ENCODE assay signal across 21 cellular contexts in genomic region chr2:187644991-187645390, GRCh38.
DNase-seq lines count a peak whose midpoint lies in the region; ATAC-seq and TF ChIP-seq lines count a peak whose summit lies in the region.
"Had no signal": no experiment of that assay in that cellular context is flagged by ENCODE, and none has a peak within 500 bp of the region (broad histone marks: within the 10 kb centered on the region; RNA-seq: fewer than 3 reads in every experiment).

No MANE protein-coding gene starts in this region.

- in situ Hi-C loops in brain microvascular endothelial cell (cut with HindIII; ENCODE audit: low pct_ligation_motif_present, low sequenced_read_pairs), result no loop called here

- no peak for ATAC-seq in GM21717 (IDR thresholded peaks at IDR 0.05; ENCODE audit: unreplicated experiment)
- ATAC-seq: GM12878, GM23338 had no signal

- H3K36me3 ChIP-seq in brain microvascular endothelial cell (replicated peaks), result no peaks in the 10 kb centered on the region

- no peaks in the 10 kb centered on the region for H3K27me3 ChIP-seq in brain microvascular endothelial cell (replicated peaks)

- DNase-seq in GM03348 (ENCODE audit: low spot score), result peak; percentile 4
- peak; percentile 14 for DNase-seq in brain microvascular endothelial cell
- peak; percentile 1 for DNase-seq in fibroblast of the aortic adventitia (ENCODE audit: low read depth)
- DNase-seq in HCEC 1CT, result no peak
- no peak for DNase-seq in stimulated activated CD4-positive, alpha-beta T cell treated with anti-CD3 and anti-CD28 coated beads, Interleukin-2, amount 100 ng/mL, for 48 hours
- no peak for DNase-seq in kidney glomerular epithelial cell (lab: John Stamatoyannopoulos, UW)
- DNase-seq: DMS 273 treated with DMSO at 0.1 percent for 48 hours, DND-41, GF-D8, NCI-H1417, NCI-H187 treated with DMSO at 0.1 percent for 48 hours, NCI-H2227 treated with DMSO at 0.1 percent for 48 hours, NCI-H510A treated with DMSO at 0.1 percent for 48 hours, NCI-H82, OCI-M1, SHP77 treated with DMSO at 0.1 percent for 48 hours had no signal

- TF ChIP-seq CTCF in brain microvascular endothelial cell (IDR thresholded peaks at IDR 0.05; ENCODE audit: low read depth, low read length, missing control alignments), result no peak
- no peak for TF ChIP-seq CTCF in fibroblast of the aortic adventitia (IDR thresholded peaks at IDR 0.05; ENCODE audit: insufficient read depth, low read length)

- no peak overlapping the region for H3K27ac ChIP-seq in brain microvascular endothelial cell
- H3K27ac ChIP-seq: HL-60, KMS-11 had no signal

- H3K4me3 ChIP-seq in brain microvascular endothelial cell (ENCODE audit: low read depth, low read length), result no peak overlapping the region
- H3K4me3 ChIP-seq in fibroblast of the aortic adventitia (ENCODE audit: low read depth, low read length), result no peak overlapping the region
- H3K4me3 ChIP-seq: GM12878, GM23338 had no signal

Comparison
In these comparisons a context has a peak if more than half of its experiments do, and no peak if none do; other contexts are left out.
1. DNase-seq: peak in GM03348 (single experiment), brain microvascular endothelial cell (single experiment) and fibroblast of the aortic adventitia (single experiment); none in HCEC 1CT (single experiment), stimulated activated CD4-positive, alpha-beta T cell treated with anti-CD3 and anti-CD28 coated beads, Interleukin-2, amount 100 ng/mL, for 48 hours (0 of 2) and kidney glomerular epithelial cell (single experiment).